In genomic region chr12:13181375-13182070, GRCh38 we compare ENCODE assay signal across 28 cellular contexts. TPM values are rescaled to one million over a fixed set of nuclear protein-coding genes. Genes with fewer than 3 reads are reported as not detected.
DNase-seq lines count a peak whose midpoint lies in the region; ATAC-seq, FAIRE-seq and TF ChIP-seq lines count a peak whose summit lies in the region.
"Had no signal": no experiment of that assay in that cellular context is flagged by ENCODE, and none has a peak within 500 bp of the region (broad histone marks: within the 10 kb centered on the region; RNA-seq: fewer than 3 reads in every experiment).

No MANE protein-coding gene starts in this region.

- 67% methylated on average over 3 of the region's 3 CpGs for WGBS in esophagus muscularis mucosa

- no peak for TF ChIP-seq EP300 in esophagus muscularis mucosa (IDR thresholded peaks at IDR 0.05)

- TF ChIP-seq POLR2A in esophagus muscularis mucosa (IDR thresholded peaks at IDR 0.05; ENCODE audit: low read depth) = no peak

- peak; percentile 72 for FAIRE-seq in urothelium cell line (lab: Jason Lieb, UNC)
- FAIRE-seq: RCC 7860 had no signal

- H3K4me3 ChIP-seq in SJCRH30 (no peak overlapping the region), esophagus muscularis mucosa (no peak overlapping the region)
- H3K4me3 ChIP-seq: cardiac muscle cell, heart right ventricle, mucosa of descending colon, prostate gland, SJSA1, testis had no signal

- no peak for ATAC-seq in GM21786 (IDR thresholded peaks at IDR 0.05; ENCODE audit: unreplicated experiment)
- ATAC-seq in omental fat pad (ENCODE audit: low FRiP score) = no peak
- ATAC-seq: heart right ventricle; left lobe of liver; mucosa of descending colon; stimulated activated memory B cell treated with anti-CD40 and anti-IgM and Interleukin-4, amounts not matched to agents 10 μg/mL and 1 μg/mL and 100 μg/mL, for 72 hours; WTC11 had no signal

- TF ChIP-seq CTCF in omental fat pad (IDR thresholded peaks at IDR 0.05) (no peak), esophagus muscularis mucosa (IDR thresholded peaks at IDR 0.05) (no peak)

- H3K36me3 ChIP-seq in SJCRH30 = no peaks in the 10 kb centered on the region
- no peaks in the 10 kb centered on the region for H3K36me3 ChIP-seq in esophagus muscularis mucosa
- H3K36me3 ChIP-seq: cardiac muscle cell, heart right ventricle, prostate gland, SJSA1 had no signal

- H3K27ac ChIP-seq in SJCRH30 = peak overlapping the region; percentile 71
- H3K27ac ChIP-seq in esophagus muscularis mucosa (replicated peaks in 1 of 4) = no peak overlapping the region
- H3K27ac ChIP-seq: cardiac muscle cell, heart right ventricle, prostate gland, SJSA1, testis had no signal

- H3K27me3 ChIP-seq in SJCRH30 = no peaks in the 10 kb centered on the region
- peaks cover 0 to 4% (median 0%) of the 10 kb centered on the region in 4 donors for H3K27me3 ChIP-seq in esophagus muscularis mucosa
- H3K27me3 ChIP-seq: cardiac muscle cell, SJSA1, testis had no signal

- intact Hi-C loops in esophagus muscularis mucosa (cut with DNase I) = no loop called here

- peaks cover 21% of the 10 kb centered on the region for H3K4me1 ChIP-seq in SJCRH30
- H3K4me1 ChIP-seq in esophagus muscularis mucosa = peaks cover 14 to 23% (median 19%) of the 10 kb centered on the region in 4 donors
- H3K4me1 ChIP-seq: prostate gland had no signal

- H3K9me3 ChIP-seq in SJCRH30 (replicated peaks) = no peaks in the 10 kb centered on the region
- no peaks in the 10 kb centered on the region for H3K9me3 ChIP-seq in esophagus muscularis mucosa
- H3K9me3 ChIP-seq: heart right ventricle, mucosa of descending colon, prostate gland, SJSA1, testis had no signal

- peak; percentile 14 to 53 for DNase-seq in NCI-H524 (lab: John Stamatoyannopoulos, UW)
- DNase-seq in NCI-H524 treated with DMSO at 0.1 percent for 48 hours (lab: John Stamatoyannopoulos, UW) = no peak
- peak; percentile 43 to 62 for DNase-seq in SJCRH30
- peak; percentile 63 for DNase-seq in islet precursor cell
- no peak for DNase-seq in urothelium cell line (ENCODE audit: low spot score)
- no peak for DNase-seq in omental fat pad (ENCODE audit: low spot score)
- no peak for DNase-seq in esophagus muscularis mucosa (ENCODE audit: extremely low spot score)
- DNase-seq: 8988T; activated CD4-positive, alpha-beta memory T cell treated with anti-CD3 and anti-CD28 coated beads for 36 hours; activated gamma-delta T cell; activated T-cell treated with anti-CD3 and anti-CD28 coated beads for 4 hours; AML-193; amniotic stem cell; DMS79 treated with DMSO at 0.1 percent for 48 hours; heart right ventricle; Kasumi-1; mucosa of descending colon; NCI-H510A treated with DMSO at 0.1 percent for 48 hours; stimulated activated CD4-positive, alpha-beta T cell treated with anti-CD3 and anti-CD28 coated beads, Interleukin-1b, Interleukin-23, amount 100 ng/mL, for 48 hours; testis had no signal

RNA-seq across cellular contexts. Expression of gene EMP1, which starts 15.0 kb away (rescaled TPM):
- 3.4 and 7.5 TPM in 2 replicates for total RNA-seq in SJCRH30 (2014; rRNA removed; shearing (Covaris generic))
- total RNA-seq in omental fat pad (1,000 to 10,000 TPM in 2 of 4 donors, 100 to 1,000 TPM in 2; 687 to 4,689 (median 1,133) TPM), esophagus muscularis mucosa (100 to 1,000 TPM in 1 of 4 donors, 10 to 100 TPM in 3; 42.8 to 425 (median 63.0) TPM)

Comparison
In these comparisons a context has a peak if more than half of its experiments do, and no peak if none do; other contexts are left out.
1. DNase-seq: peak in NCI-H524 (2 of 2), SJCRH30 (2 of 2) and islet precursor cell (single experiment); none in NCI-H524 treated with DMSO at 0.1 percent for 48 hours (single experiment), urothelium cell line (single experiment), omental fat pad (single experiment) and esophagus muscularis mucosa (single experiment).